Comparison of ENCODE assay signal across 11 cellular contexts in genomic region chr3:127170794-127171193, GRCh38. TPM values are rescaled to one million over a fixed set of nuclear protein-coding genes. Genes with fewer than 3 reads are reported as not detected.
DNase-seq lines count a peak whose midpoint lies in the region; ATAC-seq and TF ChIP-seq lines count a peak whose summit lies in the region.
"Had no signal": no experiment of that assay in that cellular context is flagged by ENCODE, and none has a peak within 500 bp of the region (broad histone marks: within the 10 kb centered on the region; RNA-seq: fewer than 3 reads in every experiment).

No MANE protein-coding gene starts in this region.

- H3K9me3 ChIP-seq in adrenal gland (replicated peaks in 1 of 3) (no peaks in the 10 kb centered on the region), A673 (ENCODE audit: low read depth, low read length, poor library complexity, severe bottlenecking) (no peaks in the 10 kb centered on the region)

- H3K27me3 ChIP-seq in adrenal gland (peaks cover 4% of the 10 kb centered on the region), A673 (replicated peaks; ENCODE audit: insufficient read depth, low read depth, low read length, poor library complexity) (peaks cover 47% of the 10 kb centered on the region)

- H3K27ac Mint-ChIP-seq in Calu3 (ENCODE audit: unreplicated experiment), result no peak overlapping the region

- BruUV-seq in Calu3 (replicated peaks; lab: Mats Ljungman, UMichigan) (no TSS peak), A673 (replicated peaks; lab: Mats Ljungman, UMichigan) (no TSS peak)

- POLR2A ChIA-PET in A673 (lab: Charles Lee; ENCODE audit: low non-redundant PET), result interaction anchor here (0.7 kb wide), 1 partner anchor 256 kb away, joined by 5 read pairs; no protein-coding TSS in a partner anchor

- no peak for TF ChIP-seq POLR2A in adrenal gland (IDR thresholded peaks at IDR 0.05)

- H3K4me3 Mint-ChIP-seq in Calu3 (ENCODE audit: low read depth, unreplicated experiment), result no peak overlapping the region

- H3K36me3 ChIP-seq in adrenal gland (replicated peaks in 1 of 2), result no peaks in the 10 kb centered on the region
- H3K36me3 ChIP-seq in A673 (ENCODE audit: insufficient read depth, low read length, poor library complexity, severe bottlenecking), result no peaks in the 10 kb centered on the region
- H3K36me3 ChIP-seq: cardiac muscle cell had no signal

- no peaks in the 10 kb centered on the region for H3K9me3 Mint-ChIP-seq in Calu3 (ENCODE audit: low read depth, unreplicated experiment)

- H3K4me3 ChIP-seq in adrenal gland (no peak overlapping the region), A673 (ENCODE audit: low read depth, low read length, poor library complexity, severe bottlenecking) (no peak overlapping the region)
- H3K4me3 ChIP-seq: cardiac muscle cell, lung had no signal

- H3K4me1 ChIP-seq in adrenal gland (replicated peaks in 1 of 2) (no peaks in the 10 kb centered on the region), A673 (ENCODE audit: insufficient read depth, low read length, poor library complexity, severe bottlenecking) (peaks cover 13% of the 10 kb centered on the region)

- TF ChIP-seq CTCF in Calu3 (IDR thresholded peaks at IDR 0.05; ENCODE audit: unreplicated experiment), result no peak
- TF ChIP-seq CTCF in adrenal gland (IDR thresholded peaks at IDR 0.05), result no peak
- TF ChIP-seq CTCF in A673 (conservative IDR thresholded peaks at IDR 0.05; ENCODE audit: low read depth, low read length), result no peak

- peaks cover 100% of the 10 kb centered on the region for H3K27me3 Mint-ChIP-seq in Calu3 (ENCODE audit: unreplicated experiment)

- no peaks in the 10 kb centered on the region for H3K36me3 Mint-ChIP-seq in Calu3 (ENCODE audit: insufficient read depth, unreplicated experiment)

- intact Hi-C loops in Calu3 (cut with micrococcal nuclease; ENCODE audit: unreplicated experiment), result loop anchor here (10.0 kb wide), 2 partner anchors 186 to 416 kb away; partner anchors contain the start of gene PLXNA1
- intact Hi-C loops in adrenal gland (cut with DNase I), result loop anchor here in 1 of 2 donors (10.0 kb wide), 1 partner anchor 186 kb away; the partner anchor contains the start of gene PLXNA1
- intact Hi-C loops in A673 (cut with micrococcal nuclease; ENCODE audit: unreplicated experiment), result no loop called here

- CTCF ChIA-PET in Calu3 (lab: Charles Lee), result interaction anchor here (0.6 to 1.1 kb wide), 3 partner anchors 251 to 665 kb away, joined by 3 to 6 read pairs (median 5); no protein-coding TSS in a partner anchor
- CTCF ChIA-PET in A673 (lab: Charles Lee), result no interaction called here

- H3K4me1 Mint-ChIP-seq in Calu3 (ENCODE audit: low read depth, unreplicated experiment), result no peaks in the 10 kb centered on the region

- DNase-seq in Calu3 (peak; percentile 43), LHCN-M2 (ENCODE audit: low read depth) (peak; percentile 17), adrenal gland (peak in 5 of 7 donors; percentile 19 to 91 (median 46)), kidney glomerular epithelial cell (lab: John Stamatoyannopoulos, UW) (peak; percentile 78), T1000 (lab: John Stamatoyannopoulos, UW) (no peak), A673 (ENCODE audit: low spot score) (no peak), T-helper 1 cell (no peak)
- DNase-seq: GDM1 had no signal

- H3K27ac ChIP-seq in adrenal gland (no peak overlapping the region), A673 (ENCODE audit: low read depth, low read length, poor library complexity, severe bottlenecking) (no peak overlapping the region)
- H3K27ac ChIP-seq: cardiac muscle cell had no signal

- WGBS in adrenal gland, 4 donors, result 13 to 79% (median 37%) methylated on average over 2 to 7 of the region's 7 CpGs

- ATAC-seq in GM19023 (IDR thresholded peaks at IDR 0.05; ENCODE audit: unreplicated experiment), result no peak

RNA-seq across cellular contexts. Expression of gene PRR23E, which starts 22.1 kb away (rescaled TPM):
- total RNA-seq in Calu3 (2022), result not detected in 2 replicates
- total RNA-seq in LHCN-M2 (2014; rRNA removed), result not detected in 2 replicates
- polyA plus RNA-seq in LHCN-M2 (2012), result not detected
- total RNA-seq in adrenal gland, result not detected
- not detected for polyA plus RNA-seq in adrenal gland
- not detected in 2 replicates for total RNA-seq in A673 (2021)
- total RNA-seq: cardiac muscle cell, lung had no signal
- polyA plus RNA-seq: cardiac muscle cell, lung had no signal

Comparison
In these comparisons a context has a peak if more than half of its experiments do, and no peak if none do; other contexts are left out.
1. DNase-seq: peak in Calu3 (single experiment), LHCN-M2 (single experiment), adrenal gland (5 of 7) and kidney glomerular epithelial cell (single experiment); none in T1000 (single experiment), A673 (single experiment) and T-helper 1 cell (0 of 5).